In the genomic region with DNA sequence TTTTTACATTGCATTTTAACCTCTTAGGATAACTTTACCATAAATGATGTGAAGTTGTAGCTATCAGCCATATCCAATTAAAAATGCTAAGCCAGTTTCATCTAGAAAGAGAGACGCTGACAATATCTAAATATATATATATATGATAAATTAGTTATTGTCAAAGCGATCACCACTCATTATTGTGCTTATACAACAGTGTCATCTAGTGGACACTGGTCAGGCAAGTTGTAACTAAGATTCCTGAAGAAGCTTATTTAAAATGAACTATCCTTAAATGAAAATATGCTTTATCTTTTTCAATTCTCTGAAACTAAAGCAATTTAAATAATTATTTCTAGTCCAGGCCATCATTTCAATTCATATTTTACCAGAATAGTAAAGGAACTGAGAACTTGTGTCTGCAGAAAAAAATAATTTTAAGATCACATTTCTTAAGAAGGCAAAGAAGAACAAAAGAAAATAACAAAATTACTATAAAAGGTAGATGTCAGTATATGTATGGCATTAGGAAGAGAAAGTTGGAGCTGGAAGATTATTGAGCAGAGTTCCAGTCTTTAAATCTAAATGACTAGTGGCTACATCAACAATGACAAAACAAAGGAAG, we compare ENCODE assay signal across 10 cellular contexts.
DNase-seq lines count a peak whose midpoint lies in the region; ATAC-seq, FAIRE-seq and TF ChIP-seq lines count a peak whose summit lies in the region.
"Had no signal": no experiment of that assay in that cellular context is flagged by ENCODE, and none has a peak within 500 bp of the region (broad histone marks: within the 10 kb centered on the region; RNA-seq: fewer than 3 reads in every experiment).

No MANE protein-coding gene starts in this region.

- H3K27ac ChIP-seq in gastrocnemius medialis: no peak overlapping the region
- H3K27ac ChIP-seq: neutrophil, SJCRH30 had no signal

- no peaks in the 10 kb centered on the region for H3K36me3 ChIP-seq in gastrocnemius medialis
- H3K36me3 ChIP-seq: neutrophil, SJCRH30 had no signal

- intact Hi-C loops in gastrocnemius medialis (cut with DNase I; ENCODE audit: low total_unique reads): no loop called here

- TF ChIP-seq POLR2A in gastrocnemius medialis (IDR thresholded peaks at IDR 0.05): no peak

- TF ChIP-seq CTCF in fibroblast of pulmonary artery (IDR thresholded peaks at IDR 0.05; ENCODE audit: low read length, missing control alignments): peak; percentile 90
- TF ChIP-seq CTCF in gastrocnemius medialis (IDR thresholded peaks at IDR 0.05 in 4 of 5, conservative IDR thresholded peaks at IDR 0.05 in 1 of 5): peak; percentile 19 to 92 (median 65)

- H3K4me3 ChIP-seq in fibroblast of pulmonary artery (replicated peaks; ENCODE audit: low read depth, low read length): no peak overlapping the region
- H3K4me3 ChIP-seq in gastrocnemius medialis: no peak overlapping the region
- H3K4me3 ChIP-seq: SJCRH30 had no signal

- no peaks in the 10 kb centered on the region for H3K27me3 ChIP-seq in gastrocnemius medialis
- H3K27me3 ChIP-seq: neutrophil, SJCRH30 had no signal

- H3K4me1 ChIP-seq in gastrocnemius medialis: no peaks in the 10 kb centered on the region
- H3K4me1 ChIP-seq: SJCRH30 had no signal

- ATAC-seq in gastrocnemius medialis (peak in 1 of 2 donors; percentile 55), HG03196 (IDR thresholded peaks at IDR 0.05; ENCODE audit: unreplicated experiment) (no peak), GM19467 (IDR thresholded peaks at IDR 0.05; ENCODE audit: unreplicated experiment) (no peak)

- in situ Hi-C loops in gastrocnemius medialis (cut with MboI; ENCODE audit: low sequenced_read_pairs in 4 of 4): no loop called here

- FAIRE-seq in HTR-8/SVneo (lab: Jason Lieb, UNC): no peak

- no peaks in the 10 kb centered on the region for H3K9me3 ChIP-seq in gastrocnemius medialis
- H3K9me3 ChIP-seq: neutrophil, SJCRH30 had no signal

- DNase-seq in DMS153 (lab: John Stamatoyannopoulos, UW) (peak; percentile 30), HTR-8/SVneo (ENCODE audit: insufficient read length, low spot score) (peak; percentile 5), SHP77 (lab: John Stamatoyannopoulos, UW) (peak; percentile 23 to 61), fibroblast of pulmonary artery (ENCODE audit: low read depth) (peak; percentile 88), gastrocnemius medialis (no peak), NCI-H1048 (lab: John Stamatoyannopoulos, UW) (no peak)

Comparison
In these comparisons a context has a peak if more than half of its experiments do, and no peak if none do; other contexts are left out.
1. DNase-seq: peak in DMS153 (single experiment), HTR-8/SVneo (single experiment), SHP77 (2 of 2) and fibroblast of pulmonary artery (single experiment); none in gastrocnemius medialis (0 of 2) and NCI-H1048 (single experiment).